Comparison of ENCODE assay signal across 26 cellular contexts in the genomic region with DNA sequence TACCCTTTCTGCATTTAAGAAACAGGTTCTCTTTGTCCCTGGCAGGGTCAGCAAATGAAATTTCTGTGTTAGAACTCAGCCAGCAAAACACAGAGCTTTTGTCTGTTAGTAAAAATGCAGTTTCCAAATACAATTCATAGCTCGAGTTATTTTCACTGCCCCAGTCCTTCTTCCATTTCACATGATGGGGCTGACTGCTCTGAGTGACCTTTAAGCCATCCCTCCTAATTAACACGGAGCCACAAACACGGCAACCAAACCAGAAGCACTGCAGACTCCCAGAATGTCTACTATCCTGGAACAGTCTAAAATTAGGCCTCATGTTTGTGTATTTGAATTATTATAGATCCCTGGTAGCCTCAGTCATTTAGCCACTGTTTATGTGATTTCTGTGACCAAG.
"Had no signal": no experiment of that assay in that cellular context is flagged by ENCODE, and none has a peak within 500 bp of the region (broad histone marks: within the 10 kb centered on the region; RNA-seq: fewer than 3 reads in every experiment).

No MANE protein-coding gene starts in this region.

- H3K27me3 Mint-ChIP-seq: activated naive CD8-positive, alpha-beta T cell had no signal

- H3K4me3 Mint-ChIP-seq: activated CD4-positive, alpha-beta memory T cell treated with anti-CD3 and anti-CD28 coated beads for 36 hours; activated CD4-positive, alpha-beta T cell treated with anti-CD3 and anti-CD28 coated beads, Interleukin-2, amount 10 ng/mL, durations not matched to agents 7 days and 5 days; activated naive CD4-positive, alpha-beta T cell treated with anti-CD3 and anti-CD28 coated beads for 36 hours; activated naive CD8-positive, alpha-beta T cell; activated T-helper 17 cell treated with anti-CD3 and anti-CD28 coated beads, Interleukin-2, amount 50 U/mL, for 72 hours; T-cell had no signal

- H3K36me3 Mint-ChIP-seq: activated CD4-positive, alpha-beta memory T cell treated with anti-CD3 and anti-CD28 coated beads for 36 hours; activated naive CD8-positive, alpha-beta T cell; T-cell had no signal

- H3K9me3 ChIP-seq: Peyer's patch, SJCRH30 had no signal

- H3K4me1 ChIP-seq: Peyer's patch, SJCRH30 had no signal

- H3K27ac ChIP-seq: brain microvascular endothelial cell, cardiac muscle cell, Peyer's patch, RWPE1, SJCRH30, VCaP had no signal

- H3K9me3 Mint-ChIP-seq: activated CD4-positive, alpha-beta memory T cell treated with anti-CD3 and anti-CD28 coated beads for 36 hours; activated CD4-positive, alpha-beta T cell treated with anti-CD3 and anti-CD28 coated beads, Interleukin-2, amount 10 ng/mL, durations not matched to agents 7 days and 5 days; activated naive CD4-positive, alpha-beta T cell treated with anti-CD3 and anti-CD28 coated beads for 36 hours; T-cell had no signal

- DNase-seq: activated CD4-positive, alpha-beta memory T cell treated with anti-CD3 and anti-CD28 coated beads for 36 hours; activated CD4-positive, alpha-beta T cell treated with anti-CD3 and anti-CD28 coated beads, Interleukin-2, amount 10 ng/mL, durations not matched to agents 7 days and 5 days; activated CD4-positive, CD25-positive, alpha-beta regulatory T cell; activated CD8-positive, alpha-beta memory T cell treated with anti-CD3 and anti-CD28 coated beads for 24 hours; activated gamma-delta T cell; activated naive CD4-positive, alpha-beta T cell treated with anti-CD3 and anti-CD28 coated beads for 36 hours; activated T-cell treated with anti-CD3 and anti-CD28 coated beads, Interleukin-2, amount 50 U/mL, for 48 hours; brain microvascular endothelial cell; Kasumi-1; KBM-7; NCI-H1105 treated with DMSO at 0.1 percent for 48 hours; NCI-H1436 treated with DMSO at 0.1 percent for 48 hours; NCI-H187; NCI-H2081 treated with DMSO at 0.1 percent for 48 hours; NCI-H446; NCI-H524; Peyer's patch; Right ventricle myocardium superior; SJCRH30; T-cell; T-helper 2 cell had no signal

- H3K36me3 ChIP-seq: brain microvascular endothelial cell, cardiac muscle cell, Peyer's patch, SJCRH30 had no signal

- H3K27ac Mint-ChIP-seq: activated CD4-positive, alpha-beta memory T cell treated with anti-CD3 and anti-CD28 coated beads for 36 hours; activated CD4-positive, alpha-beta T cell treated with anti-CD3 and anti-CD28 coated beads, Interleukin-2, amount 10 ng/mL, durations not matched to agents 7 days and 5 days; activated naive CD4-positive, alpha-beta T cell treated with anti-CD3 and anti-CD28 coated beads for 36 hours; activated naive CD8-positive, alpha-beta T cell; activated T-helper 17 cell treated with anti-CD3 and anti-CD28 coated beads, Interleukin-2, amount 50 U/mL, for 72 hours; T-cell had no signal

- H3K4me3 ChIP-seq: cardiac muscle cell, Peyer's patch, SJCRH30 had no signal

- H3K4me1 Mint-ChIP-seq: activated CD4-positive, alpha-beta T cell treated with anti-CD3 and anti-CD28 coated beads, Interleukin-2, amount 10 ng/mL, durations not matched to agents 7 days and 5 days; activated T-helper 17 cell treated with anti-CD3 and anti-CD28 coated beads, Interleukin-2, amount 50 U/mL, for 72 hours; T-cell had no signal

- H3K27me3 ChIP-seq: brain microvascular endothelial cell, cardiac muscle cell, Peyer's patch, SJCRH30 had no signal
